ENCODE assay signal across 7 cellular contexts in the genomic region with DNA sequence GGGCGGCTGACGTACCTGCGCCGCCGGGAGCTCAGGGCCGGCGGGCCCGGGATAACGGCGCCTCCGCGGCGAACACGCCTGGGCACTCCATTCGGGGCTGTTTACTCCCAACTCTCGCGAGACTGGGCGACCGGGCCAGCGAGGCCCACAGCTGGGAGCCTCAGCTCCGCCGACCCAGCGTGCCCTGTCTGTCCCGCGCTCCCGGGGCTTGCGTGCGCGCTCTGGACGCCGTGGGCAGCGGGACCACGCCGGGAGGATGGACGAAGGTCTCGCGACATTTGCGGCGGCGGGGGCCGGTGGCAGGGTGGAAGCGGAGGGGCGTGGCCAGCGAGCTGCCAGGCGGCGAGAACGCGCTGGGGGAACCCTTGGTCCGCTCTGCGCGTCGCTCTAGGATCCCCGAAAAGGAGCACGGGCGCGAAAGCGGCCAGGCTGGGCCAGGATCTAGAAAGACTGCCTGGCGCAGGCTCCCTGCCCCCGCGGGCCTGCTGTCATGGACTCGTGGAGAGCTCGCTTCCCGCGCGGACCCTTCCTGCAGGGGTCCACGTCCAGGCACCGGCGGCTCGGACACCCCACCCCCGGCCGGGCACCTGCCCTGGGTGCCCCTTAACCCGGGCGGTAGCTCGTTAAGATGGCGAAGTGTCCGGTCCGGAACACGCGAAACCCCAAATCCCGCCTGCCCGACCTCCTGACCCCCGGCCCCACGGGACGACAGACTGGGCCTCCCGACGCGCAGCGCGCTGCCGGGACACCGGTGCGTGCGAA. TPM values are rescaled to one million over a fixed set of nuclear protein-coding genes. Genes with fewer than 3 reads are reported as not detected.
DNase-seq lines count a peak whose midpoint lies in the region; ATAC-seq, FAIRE-seq and TF ChIP-seq lines count a peak whose summit lies in the region.

A gene (minus strand): TSS at position 223 of the 762 bp plus-strand sequence. CDS start 15,159 bp downstream, outside the sequence.

- H3K79me2 ChIP-seq in astrocyte (ENCODE audit: insufficient read depth, low read length) = peaks cover 44% of the 10 kb centered on the region

- DNase-seq in NCI-H1930 (lab: John Stamatoyannopoulos, UW) (peak; percentile 90 to 94), astrocyte (ENCODE audit: low read depth) (peak; percentile 91), hepatic stellate cell (ENCODE audit: low spot score) (peak; percentile 98), renal cortical epithelial cell (ENCODE audit: low read depth) (peak; percentile 87)
- DNase-seq in T-helper 2 cell treated with Interferon-gamma antibody and Interleukin-4, amounts not matched to agents 5 μg/mL and 100 μg/mL, for 36 hours (ENCODE audit: low spot score) = peak; percentile 99

- H3K27me3 Mint-ChIP-seq in T-helper 2 cell treated with Interferon-gamma antibody and Interleukin-4, amounts not matched to agents 5 μg/mL and 100 μg/mL, for 36 hours (ENCODE audit: low read depth) = no peaks in the 10 kb centered on the region
- H3K27me3 Mint-ChIP-seq in astrocyte (ENCODE audit: low read depth, unreplicated experiment) = no peaks in the 10 kb centered on the region

- H3K9ac ChIP-seq in astrocyte (ENCODE audit: low read length) = peak within 1 kb of the TSS; percentile 98

- ATAC-seq in GM18505 (IDR thresholded peaks at IDR 0.05; ENCODE audit: unreplicated experiment) (peak; percentile 88), HG02973 (IDR thresholded peaks at IDR 0.05; ENCODE audit: unreplicated experiment) (peak; percentile 92)

- H3K4me2 ChIP-seq in astrocyte (ENCODE audit: low read length) = peak within 1 kb of the TSS; percentile 95

- H3K9me3 Mint-ChIP-seq in T-helper 2 cell treated with Interferon-gamma antibody and Interleukin-4, amounts not matched to agents 5 μg/mL and 100 μg/mL, for 36 hours = no peaks in the 10 kb centered on the region
- H3K9me3 Mint-ChIP-seq in astrocyte (ENCODE audit: unreplicated experiment) = no peaks in the 10 kb centered on the region

- H3K27ac Mint-ChIP-seq in T-helper 2 cell treated with Interferon-gamma antibody and Interleukin-4, amounts not matched to agents 5 μg/mL and 100 μg/mL, for 36 hours = peak within 1 kb of the TSS; percentile 90
- peak within 1 kb of the TSS; percentile 93 for H3K27ac Mint-ChIP-seq in astrocyte (ENCODE audit: unreplicated experiment)

- peak within 1 kb of the TSS; percentile 90 for H2AFZ ChIP-seq in astrocyte (ENCODE audit: low read depth, low read length)

- no peaks in the 10 kb centered on the region for H3K9me3 ChIP-seq in astrocyte (ENCODE audit: insufficient read depth, low read depth, low read length)

- no peak for FAIRE-seq in astrocyte (lab: Jason Lieb, UNC)

- TF ChIP-seq CTCF in astrocyte (IDR thresholded peaks at IDR 0.05; ENCODE audit: insufficient read depth, low read depth, low read length) = no peak

- TF ChIP-seq POLR2A in GM18505 (IDR thresholded peaks at IDR 0.05; ENCODE audit: borderline replicate concordance, extremely low read depth, insufficient read depth, insufficient read length) = peak; percentile 72

- H3K36me3 Mint-ChIP-seq in T-helper 2 cell treated with Interferon-gamma antibody and Interleukin-4, amounts not matched to agents 5 μg/mL and 100 μg/mL, for 36 hours (ENCODE audit: low read depth) = peaks cover 4% of the 10 kb centered on the region
- peaks cover 9% of the 10 kb centered on the region for H3K36me3 Mint-ChIP-seq in astrocyte (ENCODE audit: low read depth, unreplicated experiment)

- H3K4me3 ChIP-seq in astrocyte (ENCODE audit: insufficient read depth, low read depth, low read length) = peak within 1 kb of the TSS; percentile 91

- peaks cover 17% of the 10 kb centered on the region for H3K4me1 Mint-ChIP-seq in T-helper 2 cell treated with Interferon-gamma antibody and Interleukin-4, amounts not matched to agents 5 μg/mL and 100 μg/mL, for 36 hours (ENCODE audit: low read depth)
- peaks cover 3% of the 10 kb centered on the region for H3K4me1 Mint-ChIP-seq in astrocyte (ENCODE audit: low read depth, unreplicated experiment)

- no peaks in the 10 kb centered on the region for H3K27me3 ChIP-seq in astrocyte (ENCODE audit: insufficient read depth, low read length)

- peak within 1 kb of the TSS; percentile 85 for H3K27ac ChIP-seq in astrocyte (ENCODE audit: low read depth, low read length)

- H3K4me3 Mint-ChIP-seq in T-helper 2 cell treated with Interferon-gamma antibody and Interleukin-4, amounts not matched to agents 5 μg/mL and 100 μg/mL, for 36 hours = peak within 1 kb of the TSS; percentile 92
- peak within 1 kb of the TSS; percentile 95 for H3K4me3 Mint-ChIP-seq in astrocyte (ENCODE audit: unreplicated experiment)

- H3K4me1 ChIP-seq in astrocyte (ENCODE audit: insufficient read depth, low read length) = peaks cover 7% of the 10 kb centered on the region

- H3K36me3 ChIP-seq in astrocyte (ENCODE audit: insufficient read depth, low read length) = no peaks in the 10 kb centered on the region

- peaks cover 8% of the 10 kb centered on the region for H4K20me1 ChIP-seq in astrocyte (ENCODE audit: insufficient read depth, low read length)

RNA-seq across cellular contexts. Expression of the gene that starts here (rescaled TPM):
- 85.9 and 88.2 TPM in 2 replicates for total RNA-seq in astrocyte
- 71.0 and 115 TPM in 2 replicates for total RNA-seq in renal cortical epithelial cell

Comparison
In these comparisons a context has a peak if more than half of its experiments do, and no peak if none do; other contexts are left out.
1. Peak in every context shown above with its lines: DNase-seq, ATAC-seq, H3K4me3 ChIP-seq and H3K27ac ChIP-seq.